18 cellular contexts compared by ENCODE assay signal in the genomic region with DNA sequence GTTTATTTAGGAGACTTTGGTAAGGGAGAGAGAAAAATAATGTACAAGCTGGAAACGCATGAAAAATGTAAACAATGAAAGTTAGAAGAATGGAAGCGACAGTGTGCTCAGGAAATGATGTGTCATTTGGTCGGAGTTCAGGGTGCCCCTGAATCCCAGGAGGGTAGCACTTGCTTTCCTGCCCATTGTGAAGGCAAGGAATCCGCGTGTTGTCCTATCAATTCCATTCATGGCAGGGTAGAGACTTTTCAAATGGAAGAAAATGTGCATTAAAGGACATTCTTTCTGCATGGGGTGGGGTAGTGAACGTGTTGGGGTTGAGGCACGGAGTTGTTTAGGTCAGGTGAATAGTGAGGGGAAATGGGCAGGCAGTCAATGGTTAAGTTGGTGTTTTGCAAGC. TPM values are rescaled to one million over a fixed set of nuclear protein-coding genes. Genes with fewer than 3 reads are reported as not detected.
A peak's percentile ranks its signal among the peaks of the same experiment; 100 is the strongest.
DNase-seq lines count a peak whose midpoint lies in the region; ATAC-seq and TF ChIP-seq lines count a peak whose summit lies in the region.
"Had no signal": no experiment of that assay in that cellular context is flagged by ENCODE, and none has a peak within 500 bp of the region (broad histone marks: within the 10 kb centered on the region; RNA-seq: fewer than 3 reads in every experiment).

No MANE protein-coding gene starts in this region.

- no peaks in the 10 kb centered on the region for H3K27me3 Mint-ChIP-seq in Caco-2 (ENCODE audit: insufficient read depth, unreplicated experiment)
- H3K27me3 Mint-ChIP-seq in nephron (ENCODE audit: low read depth) = peaks cover 10% of the 10 kb centered on the region
- no peaks in the 10 kb centered on the region for H3K27me3 Mint-ChIP-seq in activated T-cell treated with anti-CD3 and anti-CD28 coated beads, Interleukin-2, amount 50 U/mL, for 72 hours (ENCODE audit: low read depth)
- H3K27me3 Mint-ChIP-seq: naive B cell had no signal

- peak overlapping the region; percentile 40 for H3K27ac Mint-ChIP-seq in Caco-2 (ENCODE audit: unreplicated experiment)
- H3K27ac Mint-ChIP-seq in nephron = peak overlapping the region; percentile 73 to 95 (median 83)
- H3K27ac Mint-ChIP-seq in activated T-cell treated with anti-CD3 and anti-CD28 coated beads, Interleukin-2, amount 50 U/mL, for 72 hours = no peak overlapping the region
- H3K27ac Mint-ChIP-seq in stimulated activated effector memory CD8-positive, alpha-beta T cell treated with anti-CD3 and anti-CD28 coated beads, Interleukin-12 subunit alpha, Interleukin-12 subunit beta, amount 100 ng/mL, for 72 hours = no peak overlapping the region
- H3K27ac Mint-ChIP-seq: activated naive CD4-positive, alpha-beta T cell treated with anti-CD3 and anti-CD28 coated beads for 36 hours had no signal

- no peaks in the 10 kb centered on the region for H3K79me2 ChIP-seq in fibroblast of lung (ENCODE audit: control insufficient read depth, insufficient read depth, low read length)

- H4K20me1 ChIP-seq in fibroblast of lung (ENCODE audit: control insufficient read depth, extremely low read depth, insufficient read depth, low read length) = peaks cover 2% of the 10 kb centered on the region

- no peak overlapping the region for H3K9ac ChIP-seq in fibroblast of lung (ENCODE audit: insufficient read depth, low read length)

- TF ChIP-seq CTCF in Caco-2 (IDR thresholded peaks at IDR 0.05; ENCODE audit: insufficient read depth in 1 of 2, low read depth in 1 of 2, low read length in 1 of 2, severe bottlenecking in 1 of 2, unreplicated experiment in 1 of 2) (no peak), fibroblast of lung (conservative IDR thresholded peaks at IDR 0.05 in 1 of 2, IDR thresholded peaks at IDR 0.05 in 1 of 2; ENCODE audit: low read depth in 1 of 2, low read length in 2 of 2) (no peak), nephron (IDR thresholded peaks at IDR 0.05; ENCODE audit: unreplicated experiment in 3 of 3) (no peak)

- no peak overlapping the region for H3K4me2 ChIP-seq in fibroblast of lung (ENCODE audit: extremely low read depth, insufficient read depth, low read length)

- no peak overlapping the region for H3K27ac ChIP-seq in fibroblast of lung (ENCODE audit: insufficient read depth, low read length)
- H3K27ac ChIP-seq: foreskin keratinocyte had no signal

- POLR2A ChIA-PET in Caco-2 (lab: Charles Lee) = no interaction called here

- no TSS peak for BruUV-seq in Caco-2 (replicated peaks; lab: Mats Ljungman, UMichigan)

- peak overlapping the region; percentile 30 for H2AFZ ChIP-seq in fibroblast of lung (ENCODE audit: low read length)

- H3K4me3 Mint-ChIP-seq in Caco-2 (ENCODE audit: unreplicated experiment) = no peak overlapping the region
- H3K4me3 Mint-ChIP-seq in nephron = peak overlapping the region; percentile 50 to 86 (median 51)
- no peak overlapping the region for H3K4me3 Mint-ChIP-seq in activated T-cell treated with anti-CD3 and anti-CD28 coated beads, Interleukin-2, amount 50 U/mL, for 72 hours
- H3K4me3 Mint-ChIP-seq in stimulated activated effector memory CD8-positive, alpha-beta T cell treated with anti-CD3 and anti-CD28 coated beads, Interleukin-12 subunit alpha, Interleukin-12 subunit beta, amount 100 ng/mL, for 72 hours = no peak overlapping the region
- H3K4me3 Mint-ChIP-seq: activated naive CD4-positive, alpha-beta T cell treated with anti-CD3 and anti-CD28 coated beads for 36 hours had no signal

- H3K4me1 Mint-ChIP-seq in Caco-2 (ENCODE audit: low read depth, unreplicated experiment) (peaks cover 12% of the 10 kb centered on the region), nephron (peaks cover 43% of the 10 kb centered on the region)
- peaks cover 5% of the 10 kb centered on the region for H3K4me1 Mint-ChIP-seq in activated T-cell treated with anti-CD3 and anti-CD28 coated beads, Interleukin-2, amount 50 U/mL, for 72 hours (ENCODE audit: low read depth)
- peaks cover 6% of the 10 kb centered on the region for H3K4me1 Mint-ChIP-seq in stimulated activated effector memory CD8-positive, alpha-beta T cell treated with anti-CD3 and anti-CD28 coated beads, Interleukin-12 subunit alpha, Interleukin-12 subunit beta, amount 100 ng/mL, for 72 hours

- H3K9me3 Mint-ChIP-seq in Caco-2 (ENCODE audit: unreplicated experiment) = no peaks in the 10 kb centered on the region
- H3K9me3 Mint-ChIP-seq in nephron = no peaks in the 10 kb centered on the region
- no peaks in the 10 kb centered on the region for H3K9me3 Mint-ChIP-seq in activated T-cell treated with anti-CD3 and anti-CD28 coated beads, Interleukin-2, amount 50 U/mL, for 72 hours
- no peaks in the 10 kb centered on the region for H3K9me3 Mint-ChIP-seq in stimulated activated effector memory CD8-positive, alpha-beta T cell treated with anti-CD3 and anti-CD28 coated beads, Interleukin-12 subunit alpha, Interleukin-12 subunit beta, amount 100 ng/mL, for 72 hours
- H3K9me3 Mint-ChIP-seq: activated naive CD4-positive, alpha-beta T cell treated with anti-CD3 and anti-CD28 coated beads for 36 hours; naive B cell had no signal

- H3K36me3 Mint-ChIP-seq in Caco-2 (ENCODE audit: insufficient read depth, unreplicated experiment) = peaks cover 51% of the 10 kb centered on the region
- H3K36me3 Mint-ChIP-seq in nephron (ENCODE audit: low read depth) = no peaks in the 10 kb centered on the region
- H3K36me3 Mint-ChIP-seq in activated T-cell treated with anti-CD3 and anti-CD28 coated beads, Interleukin-2, amount 50 U/mL, for 72 hours (ENCODE audit: insufficient read depth in 2 of 2) = no peaks in the 10 kb centered on the region
- no peaks in the 10 kb centered on the region for H3K36me3 Mint-ChIP-seq in stimulated activated effector memory CD8-positive, alpha-beta T cell treated with anti-CD3 and anti-CD28 coated beads, Interleukin-12 subunit alpha, Interleukin-12 subunit beta, amount 100 ng/mL, for 72 hours

- CTCF ChIA-PET in Caco-2 (lab: Charles Lee) = no interaction called here

- ATAC-seq in activated T-cell treated with anti-CD3 and anti-CD28 coated beads, Interleukin-2, amount 50 U/mL, for 72 hours (replicated peaks in 1 of 2) = no peak
- no peak for ATAC-seq in stimulated activated effector memory CD8-positive, alpha-beta T cell treated with anti-CD3 and anti-CD28 coated beads, Interleukin-12 subunit alpha, Interleukin-12 subunit beta, amount 100 ng/mL, for 72 hours

- H3K9me3 ChIP-seq in Caco-2 (no peaks in the 10 kb centered on the region), MG63 (no peaks in the 10 kb centered on the region), fibroblast of lung (ENCODE audit: control insufficient read depth, insufficient read depth, low read depth, low read length) (no peaks in the 10 kb centered on the region)
- H3K9me3 ChIP-seq: prostate gland had no signal

- H3K4me1 ChIP-seq in Caco-2 = 0 out of 2 replicates have a peak, but pooled peaks cover 6% of the 10 kb centered on the region
- H3K4me1 ChIP-seq in fibroblast of lung (ENCODE audit: control insufficient read depth, extremely low read depth, insufficient read depth, low read length) = peaks cover 2% of the 10 kb centered on the region
- H3K4me1 ChIP-seq: foreskin keratinocyte had no signal

- no peaks in the 10 kb centered on the region for H3K27me3 ChIP-seq in Caco-2 (replicated peaks; ENCODE audit: control insufficient read depth, insufficient read depth, low read length)
- H3K27me3 ChIP-seq in MG63 = no peaks in the 10 kb centered on the region
- no peaks in the 10 kb centered on the region for H3K27me3 ChIP-seq in fibroblast of lung (ENCODE audit: control insufficient read depth, insufficient read depth, low read length)
- H3K27me3 ChIP-seq: foreskin keratinocyte had no signal

- H3K36me3 ChIP-seq in Caco-2 (ENCODE audit: control insufficient read depth, insufficient read depth, low read length) (peaks cover 1% of the 10 kb centered on the region; the same call in 1 of the 2 replicates), MG63 (no peaks in the 10 kb centered on the region), fibroblast of lung (ENCODE audit: control insufficient read depth, insufficient read depth, low read length) (no peaks in the 10 kb centered on the region)
- H3K36me3 ChIP-seq: prostate gland had no signal

- intact Hi-C loops in Caco-2 (cut with micrococcal nuclease; ENCODE audit: unreplicated experiment) = no loop called here

- DNase-seq in Caco-2 (no peak), MG63 (peak; percentile 27), fibroblast of lung (ENCODE audit: low read depth in 2 of 2) (no peak), NCI-H748 treated with DMSO at 0.1 percent for 48 hours (lab: John Stamatoyannopoulos, UW) (no peak)
- no peak for DNase-seq in activated T-cell treated with anti-CD3 and anti-CD28 coated beads, Interleukin-2, amount 50 U/mL, for 72 hours
- DNase-seq in stimulated activated effector memory CD8-positive, alpha-beta T cell treated with anti-CD3 and anti-CD28 coated beads, Interleukin-12 subunit alpha, Interleukin-12 subunit beta, amount 100 ng/mL, for 72 hours (ENCODE audit: low spot score in 2 of 2) = no peak
- DNase-seq in stimulated activated CD4-positive, alpha-beta T cell treated with anti-CD3 and anti-CD28 coated beads, Interleukin-2, amount 100 ng/mL, for 24 hours = no peak
- DNase-seq: activated CD4-positive, alpha-beta T cell treated with anti-CD3 and anti-CD28 coated beads, Interleukin-2, amount 50 U/mL, for 4 hours; activated naive CD4-positive, alpha-beta T cell treated with anti-CD3 and anti-CD28 coated beads for 36 hours; aorta; foreskin keratinocyte; GOT3; naive B cell; NCI-H446; Right ventricle myocardium superior; T-helper 1 cell had no signal

- H3K4me3 ChIP-seq in Caco-2 (ENCODE audit: low read depth, low read length) = no peak overlapping the region
- no peak overlapping the region for H3K4me3 ChIP-seq in MG63
- H3K4me3 ChIP-seq in fibroblast of lung (replicated peaks in 1 of 4; ENCODE audit: control extremely low read depth in 1 of 4, insufficient read depth in 1 of 4, low read depth in 3 of 4, low read length in 4 of 4) = no peak overlapping the region

RNA-seq across cellular contexts. Expression of gene GCNT2, which starts 33.7 kb away (rescaled TPM):
- total RNA-seq in Caco-2 (2022) = 68.1 and 70.7 TPM in 2 replicates
- total RNA-seq in MG63 (2014; rRNA removed; shearing (Covaris generic); ENCODE audit: low replicate concordance) = 5.6 and 6.4 TPM in 2 replicates
- 0.77 and 2.1 TPM in 2 replicates for total RNA-seq in fibroblast of lung
- 1.3 and 1.4 TPM in 2 replicates for polyA plus RNA-seq in fibroblast of lung
- polyA plus RNA-seq in fibroblast of lung (2012) = 0.91 and 1.0 TPM in 2 replicates
- 0.30 and 0.47 TPM in 2 replicates for polyA minus RNA-seq in fibroblast of lung (ENCODE audit: low replicate concordance)
- 1 to 10 TPM; 1.8 to 3.1 TPM for total RNA-seq in activated T-cell treated with anti-CD3 and anti-CD28 coated beads, Interleukin-2, amount 50 U/mL, for 72 hours

Comparison
In these comparisons a context has a peak if more than half of its experiments do, and no peak if none do; other contexts are left out.
1. H3K27ac Mint-ChIP-seq: peak in Caco-2 (single experiment) and nephron (3 of 3); none in activated T-cell treated with anti-CD3 and anti-CD28 coated beads, Interleukin-2, amount 50 U/mL, for 72 hours (single experiment) and stimulated activated effector memory CD8-positive, alpha-beta T cell treated with anti-CD3 and anti-CD28 coated beads, Interleukin-12 subunit alpha, Interleukin-12 subunit beta, amount 100 ng/mL, for 72 hours (single experiment).
2. H3K4me3 Mint-ChIP-seq: peak in nephron (3 of 3); none in Caco-2 (single experiment), activated T-cell treated with anti-CD3 and anti-CD28 coated beads, Interleukin-2, amount 50 U/mL, for 72 hours (0 of 2) and stimulated activated effector memory CD8-positive, alpha-beta T cell treated with anti-CD3 and anti-CD28 coated beads, Interleukin-12 subunit alpha, Interleukin-12 subunit beta, amount 100 ng/mL, for 72 hours (single experiment).